2 cellular contexts compared by ENCODE assay signal in the genomic region with DNA sequence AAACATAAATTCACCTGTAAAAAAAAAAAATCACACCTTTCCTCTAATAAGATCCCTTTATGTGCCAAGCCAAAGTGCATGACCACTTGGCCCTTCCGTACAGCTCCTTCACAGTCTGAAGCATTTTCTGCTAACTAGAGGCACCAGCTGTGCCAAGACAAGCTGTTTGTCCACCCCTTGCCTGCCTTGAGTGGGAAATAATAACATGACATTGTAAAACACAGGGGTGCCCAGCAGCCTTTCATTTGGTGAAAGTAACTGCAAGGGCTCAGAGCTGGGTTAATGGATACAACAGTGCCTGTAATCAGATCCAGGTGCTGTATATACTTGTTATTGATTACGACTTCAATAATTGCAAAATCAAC.
TF ChIP-seq lines count a peak whose summit lies in the region.

No MANE protein-coding gene starts in this region.

TF ChIP-seq in GM12878, 131 proteins besides CTCF, POLR2A, EP300 and RAD21 (continued from another document):
- no peak for TF ChIP-seq GABPA (IDR thresholded peaks at IDR 0.05; ENCODE audit: low read depth)
- no peak for TF ChIP-seq ATF3 (IDR thresholded peaks at IDR 0.05; ENCODE audit: borderline replicate concordance, extremely low read depth, low read depth, low read length)
- no peak for TF ChIP-seq ZBTB40 (IDR thresholded peaks at IDR 0.05; ENCODE audit: borderline replicate concordance)
- no peak for TF ChIP-seq HCFC1 (IDR thresholded peaks at IDR 0.05; ENCODE audit: low read length)
- TF ChIP-seq CHD2 (IDR thresholded peaks at IDR 0.05; ENCODE audit: borderline replicate concordance, low read depth, low read length) = no peak

TF ChIP-seq in SK-N-SH treated with all-trans-retinoic acid at 6 μM for 48 hours, 23 proteins besides CTCF, POLR2A, EP300 and RAD21 (continued from another document):
- TF ChIP-seq ZFP3 (CRISPR knock-in tag; IDR thresholded peaks at IDR 0.05) = no peak
- TF ChIP-seq PPARA (CRISPR knock-in tag; IDR thresholded peaks at IDR 0.05; ENCODE audit: borderline replicate concordance) = no peak
- TF ChIP-seq, protein P1, sequence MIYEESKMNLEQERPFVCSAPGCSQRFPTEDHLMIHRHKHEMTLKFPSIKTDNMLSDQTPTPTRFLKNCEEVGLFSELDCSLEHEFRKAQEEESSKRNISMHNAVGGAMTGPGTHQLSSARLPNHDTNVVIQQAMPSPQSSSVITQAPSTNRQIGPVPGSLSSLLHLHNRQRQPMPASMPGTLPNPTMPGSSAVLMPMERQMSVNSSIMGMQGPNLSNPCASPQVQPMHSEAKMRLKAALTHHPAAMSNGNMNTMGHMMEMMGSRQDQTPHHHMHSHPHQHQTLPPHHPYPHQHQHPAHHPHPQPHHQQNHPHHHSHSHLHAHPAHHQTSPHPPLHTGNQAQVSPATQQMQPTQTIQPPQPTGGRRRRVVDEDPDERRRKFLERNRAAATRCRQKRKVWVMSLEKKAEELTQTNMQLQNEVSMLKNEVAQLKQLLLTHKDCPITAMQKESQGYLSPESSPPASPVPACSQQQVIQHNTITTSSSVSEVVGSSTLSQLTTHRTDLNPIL (CRISPR knock-in tag; IDR thresholded peaks at IDR 0.05; ENCODE audit: low read depth) = no peak
- no peak for TF ChIP-seq GLIS3 (CRISPR knock-in tag; IDR thresholded peaks at IDR 0.05)
- no peak for TF ChIP-seq ISL1 (CRISPR knock-in tag; IDR thresholded peaks at IDR 0.05)
- TF ChIP-seq SNAI2 (CRISPR knock-in tag; IDR thresholded peaks at IDR 0.05) = no peak
- no peak for TF ChIP-seq OSR1 (CRISPR knock-in tag; IDR thresholded peaks at IDR 0.05)
- TF ChIP-seq POU6F1 (CRISPR knock-in tag; IDR thresholded peaks at IDR 0.05; ENCODE audit: borderline replicate concordance, low read depth) = no peak
- no peak for TF ChIP-seq ZNF8 (CRISPR knock-in tag; IDR thresholded peaks at IDR 0.05)
- TF ChIP-seq, protein P2, sequence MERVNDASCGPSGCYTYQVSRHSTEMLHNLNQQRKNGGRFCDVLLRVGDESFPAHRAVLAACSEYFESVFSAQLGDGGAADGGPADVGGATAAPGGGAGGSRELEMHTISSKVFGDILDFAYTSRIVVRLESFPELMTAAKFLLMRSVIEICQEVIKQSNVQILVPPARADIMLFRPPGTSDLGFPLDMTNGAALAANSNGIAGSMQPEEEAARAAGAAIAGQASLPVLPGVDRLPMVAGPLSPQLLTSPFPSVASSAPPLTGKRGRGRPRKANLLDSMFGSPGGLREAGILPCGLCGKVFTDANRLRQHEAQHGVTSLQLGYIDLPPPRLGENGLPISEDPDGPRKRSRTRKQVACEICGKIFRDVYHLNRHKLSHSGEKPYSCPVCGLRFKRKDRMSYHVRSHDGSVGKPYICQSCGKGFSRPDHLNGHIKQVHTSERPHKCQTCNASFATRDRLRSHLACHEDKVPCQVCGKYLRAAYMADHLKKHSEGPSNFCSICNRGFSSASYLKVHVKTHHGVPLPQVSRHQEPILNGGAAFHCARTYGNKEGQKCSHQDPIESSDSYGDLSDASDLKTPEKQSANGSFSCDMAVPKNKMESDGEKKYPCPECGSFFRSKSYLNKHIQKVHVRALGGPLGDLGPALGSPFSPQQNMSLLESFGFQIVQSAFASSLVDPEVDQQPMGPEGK (CRISPR knock-in tag; IDR thresholded peaks at IDR 0.05; ENCODE audit: borderline replicate concordance) = no peak
- no peak for TF ChIP-seq ZC3H10 (CRISPR knock-in tag; IDR thresholded peaks at IDR 0.05)
- no peak for TF ChIP-seq ZNF70 (CRISPR knock-in tag; IDR thresholded peaks at IDR 0.05)
